ENCODE assay signal across 1 cellular context in the genomic region with DNA sequence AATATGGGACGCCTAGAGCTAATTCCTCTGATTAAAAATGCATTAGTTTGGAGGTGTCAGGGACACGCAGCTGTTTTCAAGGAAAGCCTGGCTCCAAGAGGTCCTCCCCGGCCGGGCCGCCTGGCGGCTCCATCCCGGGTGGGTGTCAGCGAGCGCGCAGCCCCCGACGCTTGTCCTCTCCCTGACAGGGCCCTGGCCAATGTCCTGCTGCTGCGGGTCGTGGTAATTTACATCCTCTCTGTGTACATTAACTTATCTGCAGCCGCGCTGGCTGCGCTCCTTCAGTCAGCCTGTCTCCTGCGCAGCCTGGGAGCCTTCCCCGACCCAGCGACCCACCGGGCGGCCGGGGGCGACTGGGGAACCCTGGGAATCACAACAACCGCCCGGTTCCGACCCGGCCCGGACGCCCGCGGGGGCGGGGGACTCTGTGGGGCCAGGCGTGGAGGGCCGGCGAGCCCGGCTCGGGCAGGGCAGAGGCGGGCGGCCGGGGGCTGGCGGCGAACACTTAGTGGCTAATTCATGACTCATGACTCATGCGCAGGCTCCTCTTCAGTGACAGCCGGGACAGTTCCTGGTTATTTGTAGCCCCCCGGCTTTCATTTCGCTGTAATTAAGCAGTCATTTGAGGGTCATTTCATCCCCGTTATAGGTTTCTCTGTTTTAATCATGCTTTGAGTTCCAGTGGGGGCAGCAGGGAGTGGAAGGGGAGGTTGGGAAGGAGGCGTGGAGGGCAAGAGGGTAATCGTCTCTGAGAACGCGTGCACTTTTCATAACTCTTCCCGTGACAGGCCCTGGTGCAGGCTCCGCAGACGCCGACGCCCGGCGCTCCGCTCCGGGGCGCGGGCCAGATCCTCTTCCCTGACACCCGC.
A peak's percentile ranks its signal among the peaks of the same experiment; 100 is the strongest.
TF ChIP-seq lines count a peak whose summit lies in the region.

No MANE protein-coding gene starts in this region.

TF ChIP-seq in K562, 482 proteins besides CTCF, POLR2A, EP300 and RAD21 (continued from another document and continues in another):
- TF ChIP-seq, protein P1, sequence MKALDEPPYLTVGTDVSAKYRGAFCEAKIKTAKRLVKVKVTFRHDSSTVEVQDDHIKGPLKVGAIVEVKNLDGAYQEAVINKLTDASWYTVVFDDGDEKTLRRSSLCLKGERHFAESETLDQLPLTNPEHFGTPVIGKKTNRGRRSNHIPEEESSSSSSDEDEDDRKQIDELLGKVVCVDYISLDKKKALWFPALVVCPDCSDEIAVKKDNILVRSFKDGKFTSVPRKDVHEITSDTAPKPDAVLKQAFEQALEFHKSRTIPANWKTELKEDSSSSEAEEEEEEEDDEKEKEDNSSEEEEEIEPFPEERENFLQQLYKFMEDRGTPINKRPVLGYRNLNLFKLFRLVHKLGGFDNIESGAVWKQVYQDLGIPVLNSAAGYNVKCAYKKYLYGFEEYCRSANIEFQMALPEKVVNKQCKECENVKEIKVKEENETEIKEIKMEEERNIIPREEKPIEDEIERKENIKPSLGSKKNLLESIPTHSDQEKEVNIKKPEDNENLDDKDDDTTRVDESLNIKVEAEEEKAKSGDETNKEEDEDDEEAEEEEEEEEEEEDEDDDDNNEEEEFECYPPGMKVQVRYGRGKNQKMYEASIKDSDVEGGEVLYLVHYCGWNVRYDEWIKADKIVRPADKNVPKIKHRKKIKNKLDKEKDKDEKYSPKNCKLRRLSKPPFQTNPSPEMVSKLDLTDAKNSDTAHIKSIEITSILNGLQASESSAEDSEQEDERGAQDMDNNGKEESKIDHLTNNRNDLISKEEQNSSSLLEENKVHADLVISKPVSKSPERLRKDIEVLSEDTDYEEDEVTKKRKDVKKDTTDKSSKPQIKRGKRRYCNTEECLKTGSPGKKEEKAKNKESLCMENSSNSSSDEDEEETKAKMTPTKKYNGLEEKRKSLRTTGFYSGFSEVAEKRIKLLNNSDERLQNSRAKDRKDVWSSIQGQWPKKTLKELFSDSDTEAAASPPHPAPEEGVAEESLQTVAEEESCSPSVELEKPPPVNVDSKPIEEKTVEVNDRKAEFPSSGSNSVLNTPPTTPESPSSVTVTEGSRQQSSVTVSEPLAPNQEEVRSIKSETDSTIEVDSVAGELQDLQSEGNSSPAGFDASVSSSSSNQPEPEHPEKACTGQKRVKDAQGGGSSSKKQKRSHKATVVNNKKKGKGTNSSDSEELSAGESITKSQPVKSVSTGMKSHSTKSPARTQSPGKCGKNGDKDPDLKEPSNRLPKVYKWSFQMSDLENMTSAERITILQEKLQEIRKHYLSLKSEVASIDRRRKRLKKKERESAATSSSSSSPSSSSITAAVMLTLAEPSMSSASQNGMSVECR (CRISPR knock-in tag; IDR thresholded peaks at IDR 0.05): 0 out of 2 replicates have a peak, but pooled peaks have one; percentile 32
- TF ChIP-seq RBFOX2 (IDR thresholded peaks at IDR 0.05; ENCODE audit: low read depth, low read length) (peak; percentile 91), ZNF23 (CRISPR knock-in tag; IDR thresholded peaks at IDR 0.05) (no peak), ZC3H4 (CRISPR knock-in tag; IDR thresholded peaks at IDR 0.05; ENCODE audit: borderline replicate concordance) (no peak), SMAD2 (IDR thresholded peaks at IDR 0.05; ENCODE audit: low read depth, low read length) (no peak), ZNF253 (CRISPR knock-in tag; conservative IDR thresholded peaks at IDR 0.05) (no peak), NRF1 (conservative IDR thresholded peaks at IDR 0.05 in 1 of 2, IDR thresholded peaks at IDR 0.05 in 1 of 2) (peak; percentile 90 to 91), ZNF778 (CRISPR knock-in tag; IDR thresholded peaks at IDR 0.05) (no peak), TAF7 (tag; IDR thresholded peaks at IDR 0.05) (no peak), IRF2 (CRISPR knock-in tag; IDR thresholded peaks at IDR 0.05) (no peak), ZSCAN32 (CRISPR knock-in tag; IDR thresholded peaks at IDR 0.05) (no peak), POLR3A (IDR thresholded peaks at IDR 0.05; ENCODE audit: borderline replicate concordance, extremely low read depth, insufficient read depth, insufficient read length) (no peak), RBM15 (IDR thresholded peaks at IDR 0.05; ENCODE audit: insufficient read depth, low read length) (no peak), COPS2 (conservative IDR thresholded peaks at IDR 0.05) (no peak), ZBTB17 (CRISPR knock-in tag; IDR thresholded peaks at IDR 0.05) (peak; percentile 61; the same call in 1 of the 2 replicates), HNRNPUL1 (IDR thresholded peaks at IDR 0.05; ENCODE audit: low read length) (no peak), FOS (IDR thresholded peaks at IDR 0.05; ENCODE audit: extremely low read depth, insufficient read length) (no peak), CREM (IDR thresholded peaks at IDR 0.05; ENCODE audit: low read depth) (peak; percentile 14; the same call in 1 of the 2 replicates), ZNF121 (CRISPR knock-in tag; conservative IDR thresholded peaks at IDR 0.05) (no peak), CEBPG (CRISPR knock-in tag; IDR thresholded peaks at IDR 0.05) (no peak), CEBPG (tag; conservative IDR thresholded peaks at IDR 0.05 in 1 of 2, IDR thresholded peaks at IDR 0.05 in 1 of 2) (no peak), ZFX (CRISPR knock-in tag; IDR thresholded peaks at IDR 0.05) (peak; percentile 61), CBX2 (IDR thresholded peaks at IDR 0.05; ENCODE audit: insufficient read depth, low read length, poor library complexity, severe bottlenecking) (no peak), WHSC1 (IDR thresholded peaks at IDR 0.05; ENCODE audit: low read length) (no peak), ZZZ3 (IDR thresholded peaks at IDR 0.05) (no peak), ZKSCAN1 (IDR thresholded peaks at IDR 0.05; ENCODE audit: low read depth, low read length) (no peak), ZNF239 (CRISPR knock-in tag; IDR thresholded peaks at IDR 0.05) (no peak), EHMT2 (IDR thresholded peaks at IDR 0.05) (no peak), CHCHD3 (CRISPR knock-in tag; IDR thresholded peaks at IDR 0.05) (no peak)
- TF ChIP-seq, protein P2, sequence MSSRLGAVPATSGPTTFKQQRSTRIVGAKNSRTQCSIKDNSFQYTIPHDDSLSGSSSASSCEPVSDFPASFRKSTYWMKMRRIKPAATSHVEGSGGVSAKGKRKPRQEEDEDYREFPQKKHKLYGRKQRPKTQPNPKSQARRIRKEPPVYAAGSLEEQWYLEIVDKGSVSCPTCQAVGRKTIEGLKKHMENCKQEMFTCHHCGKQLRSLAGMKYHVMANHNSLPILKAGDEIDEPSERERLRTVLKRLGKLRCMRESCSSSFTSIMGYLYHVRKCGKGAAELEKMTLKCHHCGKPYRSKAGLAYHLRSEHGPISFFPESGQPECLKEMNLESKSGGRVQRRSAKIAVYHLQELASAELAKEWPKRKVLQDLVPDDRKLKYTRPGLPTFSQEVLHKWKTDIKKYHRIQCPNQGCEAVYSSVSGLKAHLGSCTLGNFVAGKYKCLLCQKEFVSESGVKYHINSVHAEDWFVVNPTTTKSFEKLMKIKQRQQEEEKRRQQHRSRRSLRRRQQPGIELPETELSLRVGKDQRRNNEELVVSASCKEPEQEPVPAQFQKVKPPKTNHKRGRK (tag; IDR thresholded peaks at IDR 0.05): no peak
- TF ChIP-seq, protein P3, sequence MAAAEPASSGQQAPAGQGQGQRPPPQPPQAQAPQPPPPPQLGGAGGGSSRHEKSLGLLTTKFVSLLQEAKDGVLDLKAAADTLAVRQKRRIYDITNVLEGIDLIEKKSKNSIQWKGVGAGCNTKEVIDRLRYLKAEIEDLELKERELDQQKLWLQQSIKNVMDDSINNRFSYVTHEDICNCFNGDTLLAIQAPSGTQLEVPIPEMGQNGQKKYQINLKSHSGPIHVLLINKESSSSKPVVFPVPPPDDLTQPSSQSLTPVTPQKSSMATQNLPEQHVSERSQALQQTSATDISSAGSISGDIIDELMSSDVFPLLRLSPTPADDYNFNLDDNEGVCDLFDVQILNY (CRISPR knock-in tag; IDR thresholded peaks at IDR 0.05): no peak
- TF ChIP-seq, protein P4, sequence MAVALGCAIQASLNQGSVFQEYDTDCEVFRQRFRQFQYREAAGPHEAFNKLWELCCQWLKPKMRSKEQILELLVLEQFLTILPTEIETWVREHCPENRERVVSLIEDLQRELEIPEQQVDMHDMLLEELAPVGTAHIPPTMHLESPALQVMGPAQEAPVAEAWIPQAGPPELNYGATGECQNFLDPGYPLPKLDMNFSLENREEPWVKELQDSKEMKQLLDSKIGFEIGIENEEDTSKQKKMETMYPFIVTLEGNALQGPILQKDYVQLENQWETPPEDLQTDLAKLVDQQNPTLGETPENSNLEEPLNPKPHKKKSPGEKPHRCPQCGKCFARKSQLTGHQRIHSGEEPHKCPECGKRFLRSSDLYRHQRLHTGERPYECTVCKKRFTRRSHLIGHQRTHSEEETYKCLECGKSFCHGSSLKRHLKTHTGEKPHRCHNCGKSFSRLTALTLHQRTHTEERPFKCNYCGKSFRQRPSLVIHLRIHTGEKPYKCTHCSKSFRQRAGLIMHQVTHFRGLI (CRISPR knock-in tag; IDR thresholded peaks at IDR 0.05): no peak
- TF ChIP-seq, protein P5, sequence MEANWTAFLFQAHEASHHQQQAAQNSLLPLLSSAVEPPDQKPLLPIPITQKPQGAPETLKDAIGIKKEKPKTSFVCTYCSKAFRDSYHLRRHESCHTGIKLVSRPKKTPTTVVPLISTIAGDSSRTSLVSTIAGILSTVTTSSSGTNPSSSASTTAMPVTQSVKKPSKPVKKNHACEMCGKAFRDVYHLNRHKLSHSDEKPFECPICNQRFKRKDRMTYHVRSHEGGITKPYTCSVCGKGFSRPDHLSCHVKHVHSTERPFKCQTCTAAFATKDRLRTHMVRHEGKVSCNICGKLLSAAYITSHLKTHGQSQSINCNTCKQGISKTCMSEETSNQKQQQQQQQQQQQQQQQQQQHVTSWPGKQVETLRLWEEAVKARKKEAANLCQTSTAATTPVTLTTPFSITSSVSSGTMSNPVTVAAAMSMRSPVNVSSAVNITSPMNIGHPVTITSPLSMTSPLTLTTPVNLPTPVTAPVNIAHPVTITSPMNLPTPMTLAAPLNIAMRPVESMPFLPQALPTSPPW (CRISPR knock-in tag; IDR thresholded peaks at IDR 0.05): peak; percentile 49; the same call in 1 of the 2 replicates
- TF ChIP-seq, protein P6, sequence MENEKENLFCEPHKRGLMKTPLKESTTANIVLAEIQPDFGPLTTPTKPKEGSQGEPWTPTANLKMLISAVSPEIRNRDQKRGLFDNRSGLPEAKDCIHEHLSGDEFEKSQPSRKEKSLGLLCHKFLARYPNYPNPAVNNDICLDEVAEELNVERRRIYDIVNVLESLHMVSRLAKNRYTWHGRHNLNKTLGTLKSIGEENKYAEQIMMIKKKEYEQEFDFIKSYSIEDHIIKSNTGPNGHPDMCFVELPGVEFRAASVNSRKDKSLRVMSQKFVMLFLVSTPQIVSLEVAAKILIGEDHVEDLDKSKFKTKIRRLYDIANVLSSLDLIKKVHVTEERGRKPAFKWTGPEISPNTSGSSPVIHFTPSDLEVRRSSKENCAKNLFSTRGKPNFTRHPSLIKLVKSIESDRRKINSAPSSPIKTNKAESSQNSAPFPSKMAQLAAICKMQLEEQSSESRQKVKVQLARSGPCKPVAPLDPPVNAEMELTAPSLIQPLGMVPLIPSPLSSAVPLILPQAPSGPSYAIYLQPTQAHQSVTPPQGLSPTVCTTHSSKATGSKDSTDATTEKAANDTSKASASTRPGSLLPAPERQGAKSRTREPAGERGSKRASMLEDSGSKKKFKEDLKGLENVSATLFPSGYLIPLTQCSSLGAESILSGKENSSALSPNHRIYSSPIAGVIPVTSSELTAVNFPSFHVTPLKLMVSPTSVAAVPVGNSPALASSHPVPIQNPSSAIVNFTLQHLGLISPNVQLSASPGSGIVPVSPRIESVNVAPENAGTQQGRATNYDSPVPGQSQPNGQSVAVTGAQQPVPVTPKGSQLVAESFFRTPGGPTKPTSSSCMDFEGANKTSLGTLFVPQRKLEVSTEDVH (IDR thresholded peaks at IDR 0.05; ENCODE audit: low read depth, partially characterized antibody): no peak
- TF ChIP-seq, protein P7, sequence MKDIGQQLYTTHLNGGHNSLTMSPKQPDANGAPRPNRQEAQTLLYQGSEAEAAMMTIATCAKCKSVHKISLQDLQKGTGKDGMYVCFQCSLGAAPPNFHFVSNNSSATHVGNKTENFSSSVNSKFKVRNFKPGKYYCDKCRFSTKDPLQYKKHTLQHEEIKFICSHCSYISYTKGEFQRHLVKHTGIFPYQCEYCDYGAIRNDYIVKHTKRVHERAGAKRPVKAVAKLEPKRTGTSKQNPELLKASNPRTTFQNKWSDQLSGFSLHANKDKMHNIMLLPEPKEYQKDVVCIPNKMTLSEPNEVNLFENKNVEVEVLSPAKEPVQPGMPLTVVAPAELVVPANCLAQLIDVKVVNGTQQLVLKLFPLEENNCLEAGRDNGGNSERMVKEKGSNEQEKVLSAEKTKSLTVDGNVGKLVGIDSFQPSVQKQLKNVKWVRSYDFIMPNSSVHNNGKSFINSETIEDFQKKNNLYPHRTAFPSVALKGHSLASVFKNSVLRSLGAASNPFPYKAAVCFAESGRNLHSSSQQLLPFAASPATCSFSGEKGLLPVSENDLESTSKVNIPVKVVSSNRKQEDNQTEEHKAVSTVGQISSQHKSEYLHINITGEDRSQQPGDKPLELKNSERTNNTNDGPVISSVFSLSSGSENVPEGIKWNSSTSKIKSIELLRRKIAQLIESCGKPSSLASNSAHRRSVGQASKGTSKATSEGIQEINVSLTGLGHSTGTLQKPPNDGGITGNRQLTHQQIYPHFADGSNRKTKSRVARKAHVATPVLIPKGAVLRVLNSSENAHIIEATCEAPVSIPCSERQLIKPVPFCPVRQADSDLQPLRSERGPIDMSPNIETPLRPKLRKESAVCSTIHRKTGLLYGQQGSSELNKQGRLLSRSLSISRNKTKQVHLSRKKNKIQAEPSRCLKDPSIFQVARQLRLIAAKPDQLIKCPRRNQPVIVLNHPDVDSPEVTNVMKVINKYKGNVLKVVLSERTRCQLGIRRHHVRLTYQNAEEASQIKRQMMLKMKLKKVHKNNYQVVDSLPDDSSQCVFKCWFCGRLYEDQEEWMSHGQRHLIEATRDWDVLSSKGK (CRISPR knock-in tag; IDR thresholded peaks at IDR 0.05): no peak
- TF ChIP-seq, protein P8, sequence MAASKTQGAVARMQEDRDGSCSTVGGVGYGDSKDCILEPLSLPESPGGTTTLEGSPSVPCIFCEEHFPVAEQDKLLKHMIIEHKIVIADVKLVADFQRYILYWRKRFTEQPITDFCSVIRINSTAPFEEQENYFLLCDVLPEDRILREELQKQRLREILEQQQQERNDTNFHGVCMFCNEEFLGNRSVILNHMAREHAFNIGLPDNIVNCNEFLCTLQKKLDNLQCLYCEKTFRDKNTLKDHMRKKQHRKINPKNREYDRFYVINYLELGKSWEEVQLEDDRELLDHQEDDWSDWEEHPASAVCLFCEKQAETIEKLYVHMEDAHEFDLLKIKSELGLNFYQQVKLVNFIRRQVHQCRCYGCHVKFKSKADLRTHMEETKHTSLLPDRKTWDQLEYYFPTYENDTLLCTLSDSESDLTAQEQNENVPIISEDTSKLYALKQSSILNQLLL (CRISPR knock-in tag; IDR thresholded peaks at IDR 0.05; ENCODE audit: borderline replicate concordance): no peak
- TF ChIP-seq, protein P9, sequence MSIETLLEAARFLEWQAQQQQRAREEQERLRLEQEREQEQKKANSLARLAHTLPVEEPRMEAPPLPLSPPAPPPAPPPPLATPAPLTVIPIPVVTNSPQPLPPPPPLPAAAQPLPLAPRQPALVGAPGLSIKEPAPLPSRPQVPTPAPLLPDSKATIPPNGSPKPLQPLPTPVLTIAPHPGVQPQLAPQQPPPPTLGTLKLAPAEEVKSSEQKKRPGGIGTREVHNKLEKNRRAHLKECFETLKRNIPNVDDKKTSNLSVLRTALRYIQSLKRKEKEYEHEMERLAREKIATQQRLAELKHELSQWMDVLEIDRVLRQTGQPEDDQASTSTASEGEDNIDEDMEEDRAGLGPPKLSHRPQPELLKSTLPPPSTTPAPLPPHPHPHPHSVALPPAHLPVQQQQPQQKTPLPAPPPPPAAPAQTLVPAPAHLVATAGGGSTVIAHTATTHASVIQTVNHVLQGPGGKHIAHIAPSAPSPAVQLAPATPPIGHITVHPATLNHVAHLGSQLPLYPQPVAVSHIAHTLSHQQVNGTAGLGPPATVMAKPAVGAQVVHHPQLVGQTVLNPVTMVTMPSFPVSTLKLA (conservative IDR thresholded peaks at IDR 0.05): peak; percentile 38 to 77
